23 cellular contexts compared by ENCODE assay signal in genomic region chrX:79170632-79171031, GRCh38. TPM values are rescaled to one million over a fixed set of nuclear protein-coding genes. Genes with fewer than 3 reads are reported as not detected.
A peak's percentile ranks its signal among the peaks of the same experiment; 100 is the strongest.
DNase-seq lines count a peak whose midpoint lies in the region; ATAC-seq, FAIRE-seq and TF ChIP-seq lines count a peak whose summit lies in the region.
"Had no signal": no experiment of that assay in that cellular context is flagged by ENCODE, and none has a peak within 500 bp of the region (broad histone marks: within the 10 kb centered on the region; RNA-seq: fewer than 3 reads in every experiment).

No MANE protein-coding gene starts in this region.

- no peaks in the 10 kb centered on the region for H4K20me1 ChIP-seq in Karpas-422 (ENCODE audit: insufficient read depth, low read depth, low read length)

- H3K36me3 Mint-ChIP-seq in activated CD4-positive, alpha-beta T cell treated with anti-CD3 and anti-CD28 coated beads, Interleukin-2, amount 10 ng/mL, durations not matched to agents 24 days and 14 days (ENCODE audit: low read depth): peaks cover 50% of the 10 kb centered on the region
- H3K36me3 Mint-ChIP-seq in activated naive CD4-positive, alpha-beta T cell treated with anti-CD3 and anti-CD28 coated beads, Interleukin-2, amount 50 U/mL, for 72 hours: peaks cover 25 to 27% of the 10 kb centered on the region in 2 donors
- H3K36me3 Mint-ChIP-seq in natural killer cell treated with Interleukin-12 subunit alpha and Interleukin-12 subunit beta and Interleukin-15 and Interleukin-18, amount 100 ng/mL, for 72 hours: peaks cover 29% of the 10 kb centered on the region
- no peaks in the 10 kb centered on the region for H3K36me3 Mint-ChIP-seq in chondrocyte (ENCODE audit: low read depth)
- H3K36me3 Mint-ChIP-seq: CD14-positive monocyte had no signal

- H3K9me2 ChIP-seq in Karpas-422 (replicated peaks; ENCODE audit: insufficient read depth, low read length): no peaks in the 10 kb centered on the region

- no peak overlapping the region for H3K9ac ChIP-seq in Karpas-422 (ENCODE audit: low read length)

- peaks cover 3% of the 10 kb centered on the region for H3K9me3 Mint-ChIP-seq in activated CD4-positive, alpha-beta T cell treated with anti-CD3 and anti-CD28 coated beads, Interleukin-2, amount 10 ng/mL, durations not matched to agents 24 days and 14 days
- H3K9me3 Mint-ChIP-seq in activated naive CD4-positive, alpha-beta T cell treated with anti-CD3 and anti-CD28 coated beads, Interleukin-2, amount 50 U/mL, for 72 hours: peaks cover 0 to 3% of the 10 kb centered on the region in 2 donors
- no peaks in the 10 kb centered on the region for H3K9me3 Mint-ChIP-seq in natural killer cell treated with Interleukin-12 subunit alpha and Interleukin-12 subunit beta and Interleukin-15 and Interleukin-18, amount 100 ng/mL, for 72 hours
- no peaks in the 10 kb centered on the region for H3K9me3 Mint-ChIP-seq in chondrocyte (ENCODE audit: low read depth)
- H3K9me3 Mint-ChIP-seq: CD14-positive monocyte, neural crest cell had no signal

- no peak overlapping the region for H3K4me2 ChIP-seq in Karpas-422 (ENCODE audit: low read depth, low read length, poor library complexity, severe bottlenecking)

- no peak overlapping the region for H3K4me3 Mint-ChIP-seq in activated CD4-positive, alpha-beta T cell treated with anti-CD3 and anti-CD28 coated beads, Interleukin-2, amount 10 ng/mL, durations not matched to agents 24 days and 14 days
- H3K4me3 Mint-ChIP-seq in natural killer cell treated with Interleukin-12 subunit alpha and Interleukin-12 subunit beta and Interleukin-15 and Interleukin-18, amount 100 ng/mL, for 72 hours: peak overlapping the region; percentile 25
- no peak overlapping the region for H3K4me3 Mint-ChIP-seq in chondrocyte (ENCODE audit: unreplicated experiment)
- H3K4me3 Mint-ChIP-seq: CD14-positive monocyte, neural crest cell had no signal

- H3K4me3 ChIP-seq in Karpas-422 (ENCODE audit: low read length): no peak overlapping the region
- H3K4me3 ChIP-seq: dorsolateral prefrontal cortex, skin epidermis had no signal

- peaks cover 49% of the 10 kb centered on the region for H3K4me1 Mint-ChIP-seq in activated CD4-positive, alpha-beta T cell treated with anti-CD3 and anti-CD28 coated beads, Interleukin-2, amount 10 ng/mL, durations not matched to agents 24 days and 14 days
- H3K4me1 Mint-ChIP-seq in natural killer cell treated with Interleukin-12 subunit alpha and Interleukin-12 subunit beta and Interleukin-15 and Interleukin-18, amount 100 ng/mL, for 72 hours (ENCODE audit: low read depth in 2 of 2): peaks cover 54 to 72% of the 10 kb centered on the region in 2 donors
- no peaks in the 10 kb centered on the region for H3K4me1 Mint-ChIP-seq in chondrocyte (ENCODE audit: low read depth)

- intact Hi-C loops in activated CD4-positive, alpha-beta T cell treated with anti-CD3 and anti-CD28 coated beads, Interleukin-2, amount 10 ng/mL, durations not matched to agents 24 days and 14 days (cut with micrococcal nuclease): no loop called here

- no peak for TF ChIP-seq CTCF in chondrocyte (IDR thresholded peaks at IDR 0.05)

- no peaks in the 10 kb centered on the region for H3K27me3 Mint-ChIP-seq in activated CD4-positive, alpha-beta T cell treated with anti-CD3 and anti-CD28 coated beads, Interleukin-2, amount 10 ng/mL, durations not matched to agents 24 days and 14 days
- H3K27me3 Mint-ChIP-seq in natural killer cell treated with Interleukin-12 subunit alpha and Interleukin-12 subunit beta and Interleukin-15 and Interleukin-18, amount 100 ng/mL, for 72 hours: peaks cover 0 to 7% of the 10 kb centered on the region in 2 donors
- H3K27me3 Mint-ChIP-seq in chondrocyte (ENCODE audit: low read depth): no peaks in the 10 kb centered on the region

- no peak for ATAC-seq in activated naive CD4-positive, alpha-beta T cell treated with anti-CD3 and anti-CD28 coated beads, Interleukin-2, amount 50 U/mL, for 72 hours
- ATAC-seq in natural killer cell treated with Interleukin-12 subunit alpha and Interleukin-12 subunit beta and Interleukin-15 and Interleukin-18, amount 100 ng/mL, for 72 hours: no peak
- ATAC-seq: HCT116 had no signal

- H3K27ac ChIP-seq in Karpas-422 (ENCODE audit: low read length): no peak overlapping the region
- H3K27ac ChIP-seq: dorsolateral prefrontal cortex had no signal

- H2AFZ ChIP-seq in Karpas-422 (ENCODE audit: low read length): no peak overlapping the region

- no peaks in the 10 kb centered on the region for H3K36me3 ChIP-seq in Karpas-422 (ENCODE audit: insufficient read depth, low read length)

- H3K27ac Mint-ChIP-seq in activated CD4-positive, alpha-beta T cell treated with anti-CD3 and anti-CD28 coated beads, Interleukin-2, amount 10 ng/mL, durations not matched to agents 24 days and 14 days: peak overlapping the region; percentile 80
- H3K27ac Mint-ChIP-seq in activated naive CD4-positive, alpha-beta T cell treated with anti-CD3 and anti-CD28 coated beads, Interleukin-2, amount 50 U/mL, for 72 hours: peak overlapping the region; percentile 50 to 88
- peak overlapping the region; percentile 85 to 92 for H3K27ac Mint-ChIP-seq in natural killer cell treated with Interleukin-12 subunit alpha and Interleukin-12 subunit beta and Interleukin-15 and Interleukin-18, amount 100 ng/mL, for 72 hours
- no peak overlapping the region for H3K27ac Mint-ChIP-seq in chondrocyte (ENCODE audit: unreplicated experiment)
- H3K27ac Mint-ChIP-seq: CD14-positive monocyte had no signal

- H3K79me2 ChIP-seq in Karpas-422 (ENCODE audit: low read length): no peaks in the 10 kb centered on the region

- FAIRE-seq in GM18507 (lab: Jason Lieb, UNC): peak; percentile 35
- FAIRE-seq: frontal cortex had no signal

- H3K4me1 ChIP-seq in Karpas-422 (ENCODE audit: low read length): no peaks in the 10 kb centered on the region

- DNase-seq in activated CD4-positive, alpha-beta T cell treated with anti-CD3 and anti-CD28 coated beads, Interleukin-2, amount 10 ng/mL, durations not matched to agents 24 days and 14 days: no peak
- no peak for DNase-seq in activated CD4-positive, alpha-beta T cell treated with anti-CD3 and anti-CD28 coated beads, Interleukin-2, amount 50 U/mL, for 1 hour
- DNase-seq in GM18507 (ENCODE audit: extremely low spot score, insufficient read length, low read depth) (no peak), SIG-M5 (lab: John Stamatoyannopoulos, UW) (no peak), Karpas-422 (no peak), chondrocyte (ENCODE audit: low spot score) (no peak)
- no peak for DNase-seq in activated naive CD4-positive, alpha-beta T cell treated with anti-CD3 and anti-CD28 coated beads, Interleukin-2, amount 50 U/mL, for 72 hours (ENCODE audit: low spot score in 2 of 2)
- DNase-seq in natural killer cell treated with Interleukin-12 subunit alpha and Interleukin-12 subunit beta and Interleukin-15 and Interleukin-18, amount 100 ng/mL, for 72 hours (ENCODE audit: low spot score): no peak
- DNase-seq: ACHN; activated CD4-positive, CD25-positive, alpha-beta regulatory T cell treated with anti-CD3 and anti-CD28 coated beads, Interleukin-2, amount 50 U/mL, for 72 hours; amygdala; DMS79; dorsolateral prefrontal cortex; mesenchymal stem cell; NCI-H1417; NCI-H526 treated with DMSO at 0.1 percent for 48 hours; Right ventricle myocardium superior had no signal

- no peaks in the 10 kb centered on the region for H3K27me3 ChIP-seq in Karpas-422 (ENCODE audit: low read length)

- H3K9me3 ChIP-seq in Karpas-422 (ENCODE audit: low read length): 0 out of 2 replicates have a peak, but pooled peaks cover 7% of the 10 kb centered on the region

RNA-seq across cellular contexts. Expression of gene GPR174, which starts 26.1 kb away (rescaled TPM):
- 13.7 and 13.8 TPM in 2 replicates for total RNA-seq in activated CD4-positive, alpha-beta T cell treated with anti-CD3 and anti-CD28 coated beads, Interleukin-2, amount 10 ng/mL, durations not matched to agents 24 days and 14 days
- 10 to 100 TPM; 14.5 to 30.1 TPM for total RNA-seq in activated naive CD4-positive, alpha-beta T cell treated with anti-CD3 and anti-CD28 coated beads, Interleukin-2, amount 50 U/mL, for 72 hours
- total RNA-seq in natural killer cell treated with Interleukin-12 subunit alpha and Interleukin-12 subunit beta and Interleukin-15 and Interleukin-18, amount 100 ng/mL, for 72 hours: 10 to 100 TPM; 45.4 to 62.2 TPM
- total RNA-seq in Karpas-422 (2014; rRNA removed; shearing (Covaris generic); ENCODE audit: low replicate concordance): 0.04 and 0.75 TPM in 2 replicates
- not detected in 3 replicates for total RNA-seq in chondrocyte
- total RNA-seq: frontal cortex, neural crest cell, pulmonary artery endothelial cell had no signal
